ENCODE assay signal across 9 cellular contexts in genomic region chr7:27169658-27170493, GRCh38. TPM values are rescaled to one million over a fixed set of nuclear protein-coding genes. Genes with fewer than 3 reads are reported as not detected.
DNase-seq lines count a peak whose midpoint lies in the region; ATAC-seq and TF ChIP-seq lines count a peak whose summit lies in the region.
"Had no signal": no experiment of that assay in that cellular context is flagged by ENCODE, and none has a peak within 500 bp of the region (broad histone marks: within the 10 kb centered on the region; RNA-seq: fewer than 3 reads in every experiment).

No MANE protein-coding gene starts in this region.

- H3K4me3 Mint-ChIP-seq in endodermal cell: no peak overlapping the region

- H3K9me3 Mint-ChIP-seq in endodermal cell: peaks cover 6% of the 10 kb centered on the region

- H3K27me3 Mint-ChIP-seq in endodermal cell (ENCODE audit: insufficient read depth): peaks cover 97% of the 10 kb centered on the region

- intact Hi-C loops in prostate gland (cut with DNase I): loop anchor here (5.0 kb wide), 1 partner anchor 968 kb away; the partner anchor contains the start of genes CBX3 and HNRNPA2B1

- H3K27ac ChIP-seq in endodermal cell (ENCODE audit: low read depth, low read length) (no peak overlapping the region), prostate gland (peak overlapping the region; percentile 96)

- H3K4me3 ChIP-seq in endodermal cell (ENCODE audit: low read length) (no peak overlapping the region), prostate gland (peak overlapping the region; percentile 61 to 80)

- H3K9me3 ChIP-seq in endodermal cell (ENCODE audit: control insufficient read depth, low read length): peaks cover 5% of the 10 kb centered on the region
- no peaks in the 10 kb centered on the region for H3K9me3 ChIP-seq in prostate gland

- no peak overlapping the region for H3K27ac Mint-ChIP-seq in endodermal cell

- TF ChIP-seq CTCF in endodermal cell (conservative IDR thresholded peaks at IDR 0.05) (no peak), prostate gland (IDR thresholded peaks at IDR 0.05) (peak in 1 of 4 experiments; percentile 2)

- H3K36me3 ChIP-seq in endodermal cell (ENCODE audit: control insufficient read depth, insufficient read depth, low read length) (no peaks in the 10 kb centered on the region), prostate gland (no peaks in the 10 kb centered on the region)

- 4% methylated on average over 8 to 41 of the region's 49 CpGs for WGBS in endodermal cell (ENCODE audit: insufficient coverage in 1 of 2, insufficient read length in 1 of 2), 2 experiments
- WGBS in prostate gland: 5% methylated on average over 35 of the region's 49 CpGs

- H3K9ac ChIP-seq in endodermal cell (ENCODE audit: extremely low read depth, low read length, poor library complexity, severe bottlenecking): no peak overlapping the region

- H3K4me1 ChIP-seq in endodermal cell (ENCODE audit: control insufficient read depth, insufficient read depth, low read length): no peaks in the 10 kb centered on the region
- H3K4me1 ChIP-seq in prostate gland (replicated peaks): no peaks in the 10 kb centered on the region

- TF ChIP-seq POLR2A in prostate gland (IDR thresholded peaks at IDR 0.05): no peak

- ATAC-seq in HG03565 (IDR thresholded peaks at IDR 0.05; ENCODE audit: unreplicated experiment): no peak

- no peaks in the 10 kb centered on the region for H3K36me3 Mint-ChIP-seq in endodermal cell (ENCODE audit: low read depth)

- peaks cover 100% of the 10 kb centered on the region for H3K27me3 ChIP-seq in endodermal cell (ENCODE audit: control insufficient read depth, insufficient read depth, low read length, poor library complexity, severe bottlenecking)
- H3K27me3 ChIP-seq in prostate gland (replicated peaks; ENCODE audit: insufficient read depth): no peaks in the 10 kb centered on the region

- no peaks in the 10 kb centered on the region for H3K4me1 Mint-ChIP-seq in endodermal cell

- DNase-seq in ELF-1 (ENCODE audit: low read depth, low spot score) (peak; percentile 70), NCI-H1092 treated with DMSO at 0.1 percent for 48 hours (lab: John Stamatoyannopoulos, UW) (peak; percentile 97), endodermal cell (peak; percentile 83), prostate gland (ENCODE audit: low spot score) (no peak), cerebellum (ENCODE audit: low spot score) (no peak), SIG-M5 (lab: John Stamatoyannopoulos, UW) (no peak)
- no peak for DNase-seq in activated CD4-positive, alpha-beta T cell treated with anti-CD3 and anti-CD28 coated beads for 1 hour

RNA-seq across cellular contexts. Expression of gene HOXA10, which starts 4.2 kb away (rescaled TPM):
- total RNA-seq in endodermal cell: not detected
- 12.7 TPM for polyA plus RNA-seq in endodermal cell (2013, experiment 1 of 2)
- 8.0 TPM for polyA plus RNA-seq in endodermal cell (2013, experiment 2 of 2)
- 10 to 100 TPM; 25.8 to 65.6 TPM for total RNA-seq in prostate gland
- total RNA-seq in cerebellum: not detected

RNA-seq across cellular contexts. Expression of gene HOXA9, which starts 4.5 kb away (rescaled TPM):
- not detected for total RNA-seq in endodermal cell
- 23.9 TPM for polyA plus RNA-seq in endodermal cell (2013, experiment 1 of 2)
- 14.3 TPM for polyA plus RNA-seq in endodermal cell (2013, experiment 2 of 2)
- 10 to 100 TPM; 14.7 to 57.0 TPM for total RNA-seq in prostate gland
- total RNA-seq in cerebellum: not detected
- total RNA-seq: fibroblast of lung had no signal

RNA-seq across cellular contexts. Expression of gene HOXA7, which starts 13.4 kb away (rescaled TPM):
- total RNA-seq in endodermal cell (not detected), prostate gland (1 to 10 TPM; 2.2 to 4.6 TPM), cerebellum (not detected)
- 7.1 TPM for polyA plus RNA-seq in endodermal cell (2013, experiment 1 of 2)
- 2.9 TPM for polyA plus RNA-seq in endodermal cell (2013, experiment 2 of 2)

RNA-seq across cellular contexts. Expression of gene HOXA11, which starts 15.2 kb away (rescaled TPM):
- total RNA-seq in endodermal cell (not detected), prostate gland (1 to 10 TPM; 8.5 to 9.8 TPM), cerebellum (not detected)
- 1.8 TPM for polyA plus RNA-seq in endodermal cell (2013, experiment 1 of 2)
- 1.4 TPM for polyA plus RNA-seq in endodermal cell (2013, experiment 2 of 2)
- total RNA-seq: fibroblast of lung had no signal

RNA-seq across cellular contexts. Expression of gene HOXA3, which starts 17.5 kb away (rescaled TPM):
- not detected for total RNA-seq in endodermal cell
- 19.4 TPM for polyA plus RNA-seq in endodermal cell (2013, experiment 1 of 2)
- polyA plus RNA-seq in endodermal cell (2013, experiment 2 of 2): 15.9 TPM
- total RNA-seq in prostate gland: 1 to 10 TPM; 2.8 to 3.1 TPM
- not detected for total RNA-seq in cerebellum

Comparison
In these comparisons a context has a peak if more than half of its experiments do, and no peak if none do; other contexts are left out.
1. DNase-seq: peak in ELF-1 (single experiment), NCI-H1092 treated with DMSO at 0.1 percent for 48 hours (single experiment) and endodermal cell (single experiment); none in prostate gland (single experiment), activated CD4-positive, alpha-beta T cell treated with anti-CD3 and anti-CD28 coated beads for 1 hour (single experiment), cerebellum (single experiment) and SIG-M5 (single experiment).
2. RNA of gene HOXA10, which starts 4.2 kb away (total RNA-seq): 25.8 to 65.6 TPM in prostate gland; not detected in endodermal cell and not detected in cerebellum (single experiment); every median in the first group is over 10 times any median in the second.
3. RNA of gene HOXA9, which starts 4.5 kb away (total RNA-seq): 14.7 to 57.0 TPM in prostate gland; not detected in cerebellum (single experiment) and not detected in endodermal cell; every median in the first group is over 10 times any median in the second.